In genomic region chr17:1742371-1743093, GRCh38 we compare ENCODE assay signal across 1 cellular context.
TF ChIP-seq lines count a peak whose summit lies in the region.

Gene SERPINF2 (plus strand): TSS chr17:1742871. CDS start chr17:1744996, 2,125 bp downstream.

TF ChIP-seq in HepG2, 621 proteins besides CTCF, POLR2A, EP300 and RAD21 (continued from another document and continues in another):
- peak in 1 of 2 experiments; percentile 12; a peak in 1 of 4 replicates for TF ChIP-seq NR2F1 (CRISPR knock-in tag; IDR thresholded peaks at IDR 0.05)
- TF ChIP-seq, protein P1, sequence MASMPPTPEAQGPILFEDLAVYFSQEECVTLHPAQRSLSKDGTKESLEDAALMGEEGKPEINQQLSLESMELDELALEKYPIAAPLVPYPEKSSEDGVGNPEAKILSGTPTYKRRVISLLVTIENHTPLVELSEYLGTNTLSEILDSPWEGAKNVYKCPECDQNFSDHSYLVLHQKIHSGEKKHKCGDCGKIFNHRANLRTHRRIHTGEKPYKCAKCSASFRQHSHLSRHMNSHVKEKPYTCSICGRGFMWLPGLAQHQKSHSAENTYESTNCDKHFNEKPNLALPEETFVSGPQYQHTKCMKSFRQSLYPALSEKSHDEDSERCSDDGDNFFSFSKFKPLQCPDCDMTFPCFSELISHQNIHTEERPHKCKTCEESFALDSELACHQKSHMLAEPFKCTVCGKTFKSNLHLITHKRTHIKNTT (CRISPR knock-in tag; IDR thresholded peaks at IDR 0.05), result no peak
- TF ChIP-seq ATF6 (CRISPR knock-in tag; conservative IDR thresholded peaks at IDR 0.05), result no peak; the same call in 1 of the 2 replicates
- TF ChIP-seq E2F1 (CRISPR knock-in tag; IDR thresholded peaks at IDR 0.05), result no peak
- TF ChIP-seq, protein P2, sequence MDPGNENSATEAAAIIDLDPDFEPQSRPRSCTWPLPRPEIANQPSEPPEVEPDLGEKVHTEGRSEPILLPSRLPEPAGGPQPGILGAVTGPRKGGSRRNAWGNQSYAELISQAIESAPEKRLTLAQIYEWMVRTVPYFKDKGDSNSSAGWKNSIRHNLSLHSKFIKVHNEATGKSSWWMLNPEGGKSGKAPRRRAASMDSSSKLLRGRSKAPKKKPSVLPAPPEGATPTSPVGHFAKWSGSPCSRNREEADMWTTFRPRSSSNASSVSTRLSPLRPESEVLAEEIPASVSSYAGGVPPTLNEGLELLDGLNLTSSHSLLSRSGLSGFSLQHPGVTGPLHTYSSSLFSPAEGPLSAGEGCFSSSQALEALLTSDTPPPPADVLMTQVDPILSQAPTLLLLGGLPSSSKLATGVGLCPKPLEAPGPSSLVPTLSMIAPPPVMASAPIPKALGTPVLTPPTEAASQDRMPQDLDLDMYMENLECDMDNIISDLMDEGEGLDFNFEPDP (CRISPR knock-in tag; conservative IDR thresholded peaks at IDR 0.05), result 0 out of 2 replicates have a peak, but pooled peaks have one; percentile 70
- peak; percentile 82; the same call in 1 of the 2 replicates for TF ChIP-seq ZBTB10 (CRISPR knock-in tag; IDR thresholded peaks at IDR 0.05; ENCODE audit: borderline replicate concordance)
- TF ChIP-seq JUND (CRISPR knock-in tag; IDR thresholded peaks at IDR 0.05), result no peak
- 0 out of 2 replicates have a peak, but pooled peaks have one; percentile 23 for TF ChIP-seq HHEX (CRISPR knock-in tag; IDR thresholded peaks at IDR 0.05)
- TF ChIP-seq, protein P3, sequence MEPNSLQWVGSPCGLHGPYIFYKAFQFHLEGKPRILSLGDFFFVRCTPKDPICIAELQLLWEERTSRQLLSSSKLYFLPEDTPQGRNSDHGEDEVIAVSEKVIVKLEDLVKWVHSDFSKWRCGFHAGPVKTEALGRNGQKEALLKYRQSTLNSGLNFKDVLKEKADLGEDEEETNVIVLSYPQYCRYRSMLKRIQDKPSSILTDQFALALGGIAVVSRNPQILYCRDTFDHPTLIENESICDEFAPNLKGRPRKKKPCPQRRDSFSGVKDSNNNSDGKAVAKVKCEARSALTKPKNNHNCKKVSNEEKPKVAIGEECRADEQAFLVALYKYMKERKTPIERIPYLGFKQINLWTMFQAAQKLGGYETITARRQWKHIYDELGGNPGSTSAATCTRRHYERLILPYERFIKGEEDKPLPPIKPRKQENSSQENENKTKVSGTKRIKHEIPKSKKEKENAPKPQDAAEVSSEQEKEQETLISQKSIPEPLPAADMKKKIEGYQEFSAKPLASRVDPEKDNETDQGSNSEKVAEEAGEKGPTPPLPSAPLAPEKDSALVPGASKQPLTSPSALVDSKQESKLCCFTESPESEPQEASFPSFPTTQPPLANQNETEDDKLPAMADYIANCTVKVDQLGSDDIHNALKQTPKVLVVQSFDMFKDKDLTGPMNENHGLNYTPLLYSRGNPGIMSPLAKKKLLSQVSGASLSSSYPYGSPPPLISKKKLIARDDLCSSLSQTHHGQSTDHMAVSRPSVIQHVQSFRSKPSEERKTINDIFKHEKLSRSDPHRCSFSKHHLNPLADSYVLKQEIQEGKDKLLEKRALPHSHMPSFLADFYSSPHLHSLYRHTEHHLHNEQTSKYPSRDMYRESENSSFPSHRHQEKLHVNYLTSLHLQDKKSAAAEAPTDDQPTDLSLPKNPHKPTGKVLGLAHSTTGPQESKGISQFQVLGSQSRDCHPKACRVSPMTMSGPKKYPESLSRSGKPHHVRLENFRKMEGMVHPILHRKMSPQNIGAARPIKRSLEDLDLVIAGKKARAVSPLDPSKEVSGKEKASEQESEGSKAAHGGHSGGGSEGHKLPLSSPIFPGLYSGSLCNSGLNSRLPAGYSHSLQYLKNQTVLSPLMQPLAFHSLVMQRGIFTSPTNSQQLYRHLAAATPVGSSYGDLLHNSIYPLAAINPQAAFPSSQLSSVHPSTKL (CRISPR knock-in tag; IDR thresholded peaks at IDR 0.05), result peak; percentile 67
- no peak for TF ChIP-seq ZNF530 (CRISPR knock-in tag; IDR thresholded peaks at IDR 0.05; ENCODE audit: low read depth)
- no peak for TF ChIP-seq ZBTB38 (CRISPR knock-in tag; IDR thresholded peaks at IDR 0.05)
- TF ChIP-seq, protein P4, sequence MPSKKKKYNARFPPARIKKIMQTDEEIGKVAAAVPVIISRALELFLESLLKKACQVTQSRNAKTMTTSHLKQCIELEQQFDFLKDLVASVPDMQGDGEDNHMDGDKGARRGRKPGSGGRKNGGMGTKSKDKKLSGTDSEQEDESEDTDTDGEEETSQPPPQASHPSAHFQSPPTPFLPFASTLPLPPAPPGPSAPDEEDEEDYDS (CRISPR knock-in tag; IDR thresholded peaks at IDR 0.05), result peak; percentile 84
- TF ChIP-seq POLR2G (IDR thresholded peaks at IDR 0.05; ENCODE audit: low read depth, low read length), result peak; percentile 91
- peak; percentile 20 for TF ChIP-seq HNRNPK (IDR thresholded peaks at IDR 0.05; ENCODE audit: low read depth, low read length, poor library complexity, severe bottlenecking)
- TF ChIP-seq STAG1 (CRISPR knock-in tag; IDR thresholded peaks at IDR 0.05), result peak; percentile 25; the same call in 1 of the 2 replicates
- TF ChIP-seq SPEN (CRISPR knock-in tag; IDR thresholded peaks at IDR 0.05; ENCODE audit: low read depth), result peak; percentile 53; the same call in 1 of the 2 replicates
- TF ChIP-seq MED13 (CRISPR knock-in tag; IDR thresholded peaks at IDR 0.05), result 0 out of 2 replicates have a peak, but pooled peaks have one; percentile 58
- peak; percentile 72; the same call in 1 of the 2 replicates for TF ChIP-seq HNF4G (IDR thresholded peaks at IDR 0.05; ENCODE audit: borderline replicate concordance, low read depth, low read length)
- TF ChIP-seq HNF4G (CRISPR knock-in tag; IDR thresholded peaks at IDR 0.05; ENCODE audit: borderline replicate concordance, low read depth), result peak; percentile 38; the same call in 1 of the 2 replicates
- TF ChIP-seq AGO2 (optimal IDR thresholded peaks at IDR 0.05; ENCODE audit: low read depth, low read length), result no peak
- TF ChIP-seq NFKB2 (CRISPR knock-in tag; IDR thresholded peaks at IDR 0.05; ENCODE audit: borderline replicate concordance), result peak; percentile 61; the same call in 1 of the 2 replicates
- TF ChIP-seq, protein P5, sequence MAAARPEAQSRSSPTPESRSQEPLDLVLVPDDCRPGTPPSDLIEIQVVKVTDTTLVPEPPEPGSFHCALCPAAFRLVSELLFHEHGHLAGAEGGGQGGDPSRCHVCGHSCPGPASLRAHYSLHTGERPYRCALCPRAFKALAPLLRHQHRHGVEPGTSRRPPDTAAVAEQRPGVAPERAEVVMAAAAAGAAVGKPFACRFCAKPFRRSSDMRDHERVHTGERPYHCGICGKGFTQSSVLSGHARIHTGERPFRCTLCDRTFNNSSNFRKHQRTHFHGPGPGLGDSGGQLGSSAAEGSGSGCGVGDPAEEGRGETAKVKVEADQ (CRISPR knock-in tag; IDR thresholded peaks at IDR 0.05; ENCODE audit: borderline replicate concordance), result no peak
- TF ChIP-seq, protein P6, sequence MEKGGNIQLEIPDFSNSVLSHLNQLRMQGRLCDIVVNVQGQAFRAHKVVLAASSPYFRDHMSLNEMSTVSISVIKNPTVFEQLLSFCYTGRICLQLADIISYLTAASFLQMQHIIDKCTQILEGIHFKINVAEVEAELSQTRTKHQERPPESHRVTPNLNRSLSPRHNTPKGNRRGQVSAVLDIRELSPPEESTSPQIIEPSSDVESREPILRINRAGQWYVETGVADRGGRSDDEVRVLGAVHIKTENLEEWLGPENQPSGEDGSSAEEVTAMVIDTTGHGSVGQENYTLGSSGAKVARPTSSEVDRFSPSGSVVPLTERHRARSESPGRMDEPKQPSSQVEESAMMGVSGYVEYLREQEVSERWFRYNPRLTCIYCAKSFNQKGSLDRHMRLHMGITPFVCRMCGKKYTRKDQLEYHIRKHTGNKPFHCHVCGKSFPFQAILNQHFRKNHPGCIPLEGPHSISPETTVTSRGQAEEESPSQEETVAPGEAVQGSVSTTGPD (CRISPR knock-in tag; IDR thresholded peaks at IDR 0.05), result no peak; the same call in 1 of the 2 replicates
- peak; percentile 65; the same call in 1 of the 2 replicates for TF ChIP-seq ZFP37 (CRISPR knock-in tag; IDR thresholded peaks at IDR 0.05; ENCODE audit: borderline replicate concordance)
- no peak for TF ChIP-seq SMARCE1 (IDR thresholded peaks at IDR 0.05; ENCODE audit: borderline replicate concordance)
- peak; percentile 65 for TF ChIP-seq ONECUT2 (CRISPR knock-in tag; IDR thresholded peaks at IDR 0.05)
- TF ChIP-seq ZNF883 (CRISPR knock-in tag; IDR thresholded peaks at IDR 0.05; ENCODE audit: not compliant biosample characterization), result peak; percentile 48
- TF ChIP-seq ARNT2 (CRISPR knock-in tag; IDR thresholded peaks at IDR 0.05; ENCODE audit: low read depth), result peak; percentile 65; the same call in 1 of the 2 replicates
- TF ChIP-seq ZNF556 (CRISPR knock-in tag; IDR thresholded peaks at IDR 0.05; ENCODE audit: borderline replicate concordance), result 0 out of 2 replicates have a peak, but pooled peaks have one; percentile 23
- 0 out of 2 replicates have a peak, but pooled peaks have one; percentile 34 for TF ChIP-seq SRY (CRISPR knock-in tag; IDR thresholded peaks at IDR 0.05)
- 0 out of 2 replicates have a peak, but pooled peaks have one; percentile 14 for TF ChIP-seq ZNF30 (CRISPR knock-in tag; IDR thresholded peaks at IDR 0.05)
- TF ChIP-seq, protein P7, sequence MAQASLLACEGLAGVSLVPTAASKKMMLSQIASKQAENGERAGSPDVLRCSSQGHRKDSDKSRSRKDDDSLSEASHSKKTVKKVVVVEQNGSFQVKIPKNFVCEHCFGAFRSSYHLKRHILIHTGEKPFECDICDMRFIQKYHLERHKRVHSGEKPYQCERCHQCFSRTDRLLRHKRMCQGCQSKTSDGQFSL (CRISPR knock-in tag; IDR thresholded peaks at IDR 0.05), result peak; percentile 79; the same call in 1 of the 2 replicates
- TF ChIP-seq, protein P8, sequence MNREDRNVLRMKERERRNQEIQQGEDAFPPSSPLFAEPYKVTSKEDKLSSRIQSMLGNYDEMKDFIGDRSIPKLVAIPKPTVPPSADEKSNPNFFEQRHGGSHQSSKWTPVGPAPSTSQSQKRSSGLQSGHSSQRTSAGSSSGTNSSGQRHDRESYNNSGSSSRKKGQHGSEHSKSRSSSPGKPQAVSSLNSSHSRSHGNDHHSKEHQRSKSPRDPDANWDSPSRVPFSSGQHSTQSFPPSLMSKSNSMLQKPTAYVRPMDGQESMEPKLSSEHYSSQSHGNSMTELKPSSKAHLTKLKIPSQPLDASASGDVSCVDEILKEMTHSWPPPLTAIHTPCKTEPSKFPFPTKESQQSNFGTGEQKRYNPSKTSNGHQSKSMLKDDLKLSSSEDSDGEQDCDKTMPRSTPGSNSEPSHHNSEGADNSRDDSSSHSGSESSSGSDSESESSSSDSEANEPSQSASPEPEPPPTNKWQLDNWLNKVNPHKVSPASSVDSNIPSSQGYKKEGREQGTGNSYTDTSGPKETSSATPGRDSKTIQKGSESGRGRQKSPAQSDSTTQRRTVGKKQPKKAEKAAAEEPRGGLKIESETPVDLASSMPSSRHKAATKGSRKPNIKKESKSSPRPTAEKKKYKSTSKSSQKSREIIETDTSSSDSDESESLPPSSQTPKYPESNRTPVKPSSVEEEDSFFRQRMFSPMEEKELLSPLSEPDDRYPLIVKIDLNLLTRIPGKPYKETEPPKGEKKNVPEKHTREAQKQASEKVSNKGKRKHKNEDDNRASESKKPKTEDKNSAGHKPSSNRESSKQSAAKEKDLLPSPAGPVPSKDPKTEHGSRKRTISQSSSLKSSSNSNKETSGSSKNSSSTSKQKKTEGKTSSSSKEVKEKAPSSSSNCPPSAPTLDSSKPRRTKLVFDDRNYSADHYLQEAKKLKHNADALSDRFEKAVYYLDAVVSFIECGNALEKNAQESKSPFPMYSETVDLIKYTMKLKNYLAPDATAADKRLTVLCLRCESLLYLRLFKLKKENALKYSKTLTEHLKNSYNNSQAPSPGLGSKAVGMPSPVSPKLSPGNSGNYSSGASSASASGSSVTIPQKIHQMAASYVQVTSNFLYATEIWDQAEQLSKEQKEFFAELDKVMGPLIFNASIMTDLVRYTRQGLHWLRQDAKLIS (CRISPR knock-in tag; IDR thresholded peaks at IDR 0.05), result no peak; the same call in 1 of the 2 replicates
- TF ChIP-seq ZNF317 (CRISPR knock-in tag; IDR thresholded peaks at IDR 0.05), result no peak
